Comparison of ENCODE assay signal across 19 cellular contexts in the genomic region with DNA sequence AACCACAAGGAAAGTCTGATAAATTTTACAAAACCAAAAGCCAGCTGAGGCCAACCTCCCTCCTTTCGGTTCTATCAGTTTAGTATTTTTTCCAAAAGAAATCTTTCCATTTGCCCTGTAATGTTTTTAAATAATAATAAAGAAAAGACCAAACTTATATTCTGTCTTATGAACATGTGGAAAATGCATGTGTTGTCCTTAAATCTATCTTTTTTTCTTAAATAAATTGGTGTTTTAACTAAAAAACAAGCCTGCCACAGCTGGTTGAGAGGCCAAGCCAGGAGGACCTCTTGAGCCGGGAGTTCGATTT.
DNase-seq lines count a peak whose midpoint lies in the region; ATAC-seq and TF ChIP-seq lines count a peak whose summit lies in the region.
"Had no signal": no experiment of that assay in that cellular context is flagged by ENCODE, and none has a peak within 500 bp of the region (broad histone marks: within the 10 kb centered on the region; RNA-seq: fewer than 3 reads in every experiment).

No MANE protein-coding gene starts in this region.

- H3K23ac ChIP-seq in IMR-90 (ENCODE audit: low read depth, low read length), result no peak overlapping the region

- H3K4me1 ChIP-seq in ACC112 (ENCODE audit: control insufficient read depth, insufficient read depth, low read length, unreplicated experiment) (peaks cover 27% of the 10 kb centered on the region), IMR-90 (ENCODE audit: control insufficient read depth, insufficient read depth, low read length) (peaks cover 20% of the 10 kb centered on the region), osteoblast (ENCODE audit: insufficient read depth, low read length) (peaks cover 40% of the 10 kb centered on the region), Peyer's patch (no peaks in the 10 kb centered on the region)

- TF ChIP-seq CTCF in IMR-90 (conservative IDR thresholded peaks at IDR 0.05; ENCODE audit: low read depth, low read length), result no peak
- TF ChIP-seq CTCF in brain microvascular endothelial cell (IDR thresholded peaks at IDR 0.05; ENCODE audit: low read depth, low read length, missing control alignments), result no peak
- no peak for TF ChIP-seq CTCF in osteoblast (IDR thresholded peaks at IDR 0.05; ENCODE audit: extremely low read depth, low read depth, low read length)
- no peak for TF ChIP-seq CTCF in Peyer's patch (IDR thresholded peaks at IDR 0.05)

- peak overlapping the region; percentile 67 for H2BK20ac ChIP-seq in IMR-90 (ENCODE audit: low read depth, low read length)

- DNase-seq in IMR-90, result no peak
- DNase-seq in brain microvascular endothelial cell, result no peak
- DNase-seq in osteoblast (ENCODE audit: insufficient read length, low spot score, missing footprints), result no peak
- DNase-seq in Peyer's patch, result no peak
- DNase-seq in activated CD8-positive, alpha-beta memory T cell treated with anti-CD3 and anti-CD28 coated beads, Interleukin-2, amount 50 U/mL, for 4 hours, result no peak
- DNase-seq in amygdala (lab: John Stamatoyannopoulos, UW), result no peak
- DNase-seq: activated naive CD4-positive, alpha-beta T cell treated with Interleukin-2 at 50 U/mL for 16 hours; CD4-positive, alpha-beta T cell; heart left ventricle; NCI-H187 treated with DMSO at 0.1 percent for 48 hours; NCI-H2227 treated with DMSO at 0.1 percent for 48 hours; retina; stimulated activated CD4-positive, alpha-beta T cell treated with anti-CD3 and anti-CD28 coated beads, Interleukin-4, amount 100 ng/mL, for 4 hours; stimulated activated naive CD4-positive, alpha-beta T cell had no signal

- H3K27ac ChIP-seq in ACC112 (ENCODE audit: low read depth, low read length), result peak overlapping the region; percentile 21
- H3K27ac ChIP-seq in IMR-90 (ENCODE audit: insufficient read depth, low read length), result 0 out of 2 replicates have a peak overlapping the region, but pooled peaks have one; percentile 12
- H3K27ac ChIP-seq in brain microvascular endothelial cell, result peak overlapping the region; percentile 99
- peak overlapping the region; percentile 93 for H3K27ac ChIP-seq in osteoblast (ENCODE audit: low read depth, low read length)
- H3K27ac ChIP-seq in Peyer's patch, result no peak overlapping the region

- H3K4me3 ChIP-seq in ACC112 (ENCODE audit: low read depth, low read length) (no peak overlapping the region), IMR-90 (ENCODE audit: insufficient read depth, low read depth, low read length) (no peak overlapping the region), brain microvascular endothelial cell (ENCODE audit: low read depth, low read length) (no peak overlapping the region), osteoblast (ENCODE audit: insufficient read depth, low read length) (no peak overlapping the region), Peyer's patch (no peak overlapping the region)
- H3K4me3 ChIP-seq: HAP-1, heart left ventricle had no signal

- BruUV-seq in IMR-90 (replicated peaks; lab: Mats Ljungman, UMichigan), result no TSS peak

- H4K91ac ChIP-seq in IMR-90 (ENCODE audit: insufficient read depth, low read depth, low read length), result peak overlapping the region; percentile 57; the same call in 1 of the 2 replicates

- H2AK5ac ChIP-seq in IMR-90 (ENCODE audit: low read depth, low read length), result peak overlapping the region; percentile 46; the same call in 1 of the 2 replicates

- WGBS in IMR-90 (ENCODE audit: extremely low coverage in 2 of 2, insufficient read length in 1 of 2), 2 experiments, result 100% methylated on average over 1 of the region's 3 CpGs; no CpG with 5 or more reads in 1 of the 2 experiments

- H3K9me1 ChIP-seq in IMR-90 (ENCODE audit: insufficient read depth, low read length), result peaks cover 17% of the 10 kb centered on the region

- peak overlapping the region; percentile 91 for H2BK120ac ChIP-seq in IMR-90 (ENCODE audit: low read depth, low read length)

- H3K79me1 ChIP-seq in IMR-90 (ENCODE audit: low read depth in 1 of 2, low read length in 2 of 2), result peaks cover 0 to 10% of the 10 kb centered on the region in 2 experiments; a peak in 1 of 4 replicates

- TF ChIP-seq POLR2A in IMR-90 (IDR thresholded peaks at IDR 0.05; ENCODE audit: low read depth, low read length) (no peak), Peyer's patch (IDR thresholded peaks at IDR 0.05) (no peak)

- H4K8ac ChIP-seq in IMR-90 (ENCODE audit: low read depth in 2 of 2, low read length in 2 of 2), result peak overlapping the region in 1 of 2 experiments; percentile 17; a peak in 2 of 4 replicates

- H3K36me3 ChIP-seq in ACC112 (ENCODE audit: insufficient read depth, low read length) (no peaks in the 10 kb centered on the region), IMR-90 (ENCODE audit: control insufficient read depth, insufficient read depth, low read length) (no peaks in the 10 kb centered on the region), brain microvascular endothelial cell (replicated peaks) (no peaks in the 10 kb centered on the region), osteoblast (ENCODE audit: insufficient read depth, low read length) (no peaks in the 10 kb centered on the region), Peyer's patch (no peaks in the 10 kb centered on the region)
- H3K36me3 ChIP-seq: HAP-1 had no signal

- H3K79me2 ChIP-seq in ACC112 (ENCODE audit: control insufficient read depth, insufficient read depth, low read length, unreplicated experiment), result no peaks in the 10 kb centered on the region
- H3K79me2 ChIP-seq in osteoblast (ENCODE audit: insufficient read depth, low read length), result no peaks in the 10 kb centered on the region

- intact Hi-C loops in IMR-90 (cut with micrococcal nuclease), result loop anchor here (1.0 to 5.0 kb wide), 3 partner anchors 144 to 519 kb away; no protein-coding TSS in a partner anchor

- H2AK9ac ChIP-seq in IMR-90 (replicated peaks; ENCODE audit: low read depth, low read length, poor library complexity), result no peak overlapping the region

- H3K4ac ChIP-seq in IMR-90 (ENCODE audit: low read depth, low read length), result peak overlapping the region; percentile 71

- peak overlapping the region; percentile 45; the same call in 1 of the 3 replicates for H2BK15ac ChIP-seq in IMR-90 (ENCODE audit: low read depth, low read length)

- no peak for ATAC-seq in IMR-90 (ENCODE audit: low read depth)
- ATAC-seq in HG03571 (IDR thresholded peaks at IDR 0.05; ENCODE audit: unreplicated experiment), result no peak
- ATAC-seq: activated CD4-positive, CD25-positive, alpha-beta regulatory T cell treated with anti-CD3 and anti-CD28 coated beads, Interleukin-2, amount 50 U/mL, for 24 hours; activated CD8-positive, alpha-beta T cell treated with anti-CD3 and anti-CD28 coated beads for 36 hours had no signal

- dilution Hi-C loops in IMR-90 (cut with HindIII; ENCODE audit: low sequenced_read_pairs, unreplicated experiment), result no loop called here

- H3K4me2 ChIP-seq in IMR-90 (ENCODE audit: low read depth, low read length) (no peak overlapping the region), osteoblast (ENCODE audit: insufficient read depth, low read length) (peak overlapping the region; percentile 78)

- H3K18ac ChIP-seq in IMR-90 (ENCODE audit: low read depth, low read length), result no peak overlapping the region

- no peaks in the 10 kb centered on the region for H3K27me3 ChIP-seq in ACC112 (ENCODE audit: insufficient read depth, low read length)
- no peaks in the 10 kb centered on the region for H3K27me3 ChIP-seq in IMR-90 (ENCODE audit: control insufficient read depth, insufficient read depth, low read length)
- H3K27me3 ChIP-seq in brain microvascular endothelial cell (replicated peaks), result no peaks in the 10 kb centered on the region
- H3K27me3 ChIP-seq in osteoblast (ENCODE audit: insufficient read depth, low read length), result no peaks in the 10 kb centered on the region
- H3K27me3 ChIP-seq in Peyer's patch, result no peaks in the 10 kb centered on the region
- H3K27me3 ChIP-seq: heart left ventricle had no signal

- H2AFZ ChIP-seq in ACC112 (ENCODE audit: low read length, unreplicated experiment), result no peak overlapping the region
- H2AFZ ChIP-seq in IMR-90 (replicated peaks; ENCODE audit: low read length, poor library complexity), result no peak overlapping the region
- no peak overlapping the region for H2AFZ ChIP-seq in osteoblast (ENCODE audit: low read length)

- no peak overlapping the region for H3K14ac ChIP-seq in IMR-90 (replicated peaks; ENCODE audit: low read depth, low read length)

- H4K20me1 ChIP-seq in IMR-90 (ENCODE audit: insufficient read depth, low read length) (no peaks in the 10 kb centered on the region), osteoblast (ENCODE audit: insufficient read depth, low read length) (no peaks in the 10 kb centered on the region)

- H3K9ac ChIP-seq in IMR-90 (ENCODE audit: low read depth, low read length), result no peak overlapping the region

- TF ChIP-seq RAD21 in IMR-90 (IDR thresholded peaks at IDR 0.05; ENCODE audit: low read length), result no peak

- no peaks in the 10 kb centered on the region for H3K9me3 ChIP-seq in IMR-90 (ENCODE audit: control insufficient read depth, insufficient read depth, low read length)
- H3K9me3 ChIP-seq in osteoblast (ENCODE audit: low read depth, low read length), result no peaks in the 10 kb centered on the region
- H3K9me3 ChIP-seq in Peyer's patch, result no peaks in the 10 kb centered on the region
- H3K9me3 ChIP-seq: HAP-1, heart left ventricle had no signal

- CTCF ChIA-PET in IMR-90 (lab: Yijun Ruan, JAX), result interaction anchor here (1.0 to 1.6 kb wide), 3 partner anchors 13 to 517 kb away, joined by 3 to 6 read pairs (median 4); no protein-coding TSS in a partner anchor

- in situ Hi-C loops in IMR-90 (cut with MboI; ENCODE audit: low sequenced_read_pairs) (loop anchor here (25.0 kb wide), 2 partner anchors 1358 to 1683 kb away; no protein-coding TSS in a partner anchor), brain microvascular endothelial cell (cut with HindIII; ENCODE audit: low pct_ligation_motif_present, low sequenced_read_pairs) (no loop called here)

- peak overlapping the region; percentile 92 for H2BK5ac ChIP-seq in IMR-90 (ENCODE audit: low read depth, low read length, poor library complexity, severe bottlenecking)

- no peak overlapping the region for H3K56ac ChIP-seq in IMR-90 (ENCODE audit: extremely low read depth, insufficient read depth, low read length)

- POLR2A ChIA-PET in IMR-90 (lab: Charles Lee; ENCODE audit: unreplicated experiment), result no interaction called here

- peak overlapping the region; percentile 4; the same call in 1 of the 2 replicates for H4K5ac ChIP-seq in IMR-90 (ENCODE audit: low read depth, low read length)

TF ChIP-seq in IMR-90, 13 proteins besides CTCF, POLR2A, EP300 and RAD21 (continues in another document):
- TF ChIP-seq MAZ (IDR thresholded peaks at IDR 0.05; ENCODE audit: borderline replicate concordance, low read depth, low read length), result no peak
- no peak for TF ChIP-seq FOS (IDR thresholded peaks at IDR 0.05; ENCODE audit: low read depth, low read length)
- TF ChIP-seq NFE2L2 (IDR thresholded peaks at IDR 0.05; ENCODE audit: low read depth, low read length), result no peak
- no peak for TF ChIP-seq CEBPB (IDR thresholded peaks at IDR 0.05; ENCODE audit: low read depth, low read length)
- no peak for TF ChIP-seq BHLHE40 (IDR thresholded peaks at IDR 0.05; ENCODE audit: low read depth, low read length)
- no peak for TF ChIP-seq RCOR1 (IDR thresholded peaks at IDR 0.05; ENCODE audit: insufficient replicate concordance, low read length)
- no peak for TF ChIP-seq SMC3 (IDR thresholded peaks at IDR 0.05; ENCODE audit: low read depth, low read length)
- no peak for TF ChIP-seq MXI1 (IDR thresholded peaks at IDR 0.05; ENCODE audit: borderline replicate concordance, low read depth, low read length)

Comparison
In these comparisons a context has a peak if more than half of its experiments do, and no peak if none do; other contexts are left out.
1. H3K27ac ChIP-seq: peak in ACC112 (single experiment), IMR-90 (single experiment), brain microvascular endothelial cell (single experiment) and osteoblast (single experiment); none in Peyer's patch (0 of 4).